In the genomic region with DNA sequence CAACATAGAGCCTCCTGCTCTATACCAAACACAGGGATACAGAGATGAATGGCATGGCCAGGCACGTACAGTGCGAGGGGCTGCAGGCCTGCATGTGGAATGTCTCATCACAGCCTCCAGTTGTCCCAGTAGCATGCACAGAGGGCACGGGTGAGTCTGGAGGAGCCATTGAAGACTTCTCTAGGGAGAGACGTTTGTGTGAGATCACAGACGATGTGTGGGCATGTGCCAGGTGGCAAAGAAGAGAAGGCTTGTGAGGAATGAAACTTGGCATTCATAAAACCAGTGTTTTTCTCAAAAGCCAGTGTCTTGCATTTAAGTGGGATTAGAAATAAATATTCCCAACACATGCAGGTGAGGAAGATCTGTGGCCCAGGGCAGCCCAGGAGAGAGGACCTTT, we compare ENCODE assay signal across 26 cellular contexts.
"Had no signal": no experiment of that assay in that cellular context is flagged by ENCODE, and none has a peak within 500 bp of the region (broad histone marks: within the 10 kb centered on the region; RNA-seq: fewer than 3 reads in every experiment).

No MANE protein-coding gene starts in this region.

- ATAC-seq: stimulated activated effector memory CD8-positive, alpha-beta T cell treated with anti-CD3 and anti-CD28 coated beads, Interleukin-12 subunit alpha, Interleukin-12 subunit beta, amount 100 ng/mL, for 72 hours; stimulated activated memory B cell treated with anti-CD40 and anti-IgM and Interleukin-4, amounts not matched to agents 10 μg/mL and 1 μg/mL and 100 μg/mL, for 72 hours; stimulated activated naive B cell treated with anti-CD40 and anti-IgM and Interleukin-4, amounts not matched to agents 10 μg/mL and 1 μg/mL and 100 μg/mL, for 72 hours; stimulated activated naive CD8-positive, alpha-beta T cell treated with anti-CD3 and anti-CD28 coated beads, Interleukin-15, amount 100 ng/mL, for 72 hours; stimulated activated naive CD8-positive, alpha-beta T cell treated with anti-CD3 and anti-CD28 coated beads, Interleukin-15, Interleukin-2, amounts not matched to agents 100 U/mL and 50 U/mL, for 24 hours; upper lobe of right lung had no signal

- H3K9me3 ChIP-seq: suprapubic skin, testis, thoracic aorta, thyroid gland, tibial artery, transverse colon, upper lobe of left lung, upper lobe of right lung, uterus, vagina had no signal

- DNase-seq: stimulated activated CD4-positive, alpha-beta T cell treated with anti-CD3 and anti-CD28 coated beads, Interleukin-2, amount 100 ng/mL, for 48 hours; stimulated activated CD4-positive, alpha-beta T cell treated with anti-CD3 and anti-CD28 coated beads, Interleukin-4, amount 100 ng/mL, for 1 hour; stimulated activated CD4-positive, alpha-beta T cell treated with anti-CD3 and anti-CD28 coated beads, Interleukin-4, amount 100 ng/mL, for 24 hours; stimulated activated CD4-positive, alpha-beta T cell treated with anti-CD3 and anti-CD28 coated beads, Interleukin-4, amount 100 ng/mL, for 4 hours; stimulated activated CD8-positive, alpha-beta memory T cell treated with anti-CD3 and anti-CD28 coated beads, Interleukin-4, amount 100 ng/mL, for 48 hours; stimulated activated naive B cell treated with anti-CD40 and anti-IgM and Interleukin-4, amounts not matched to agents 10 μg/mL and 1 μg/mL and 100 μg/mL, for 72 hours; stimulated activated naive CD4-positive, alpha-beta T cell; stimulated activated naive CD4-positive, alpha-beta T cell treated with Interleukin-2 at 50 U/mL for 16 hours; stimulated activated naive CD8-positive, alpha-beta T cell treated with anti-CD3 and anti-CD28 coated beads, Interleukin-15, amount 100 ng/mL, for 72 hours; stimulated activated naive CD8-positive, alpha-beta T cell treated with anti-CD3 and anti-CD28 coated beads, Interleukin-15, Interleukin-2, amounts not matched to agents 100 U/mL and 50 U/mL, for 24 hours; stomach; substantia nigra; testis; thyroid gland; tibial artery; transverse colon; upper lobe of left lung; upper lobe of right lung; uterus had no signal

- H3K27me3 ChIP-seq: stomach, suprapubic skin, testis, thyroid gland, tibial artery, tibial nerve, transverse colon, upper lobe of left lung, upper lobe of right lung, uterus, vagina had no signal

- FAIRE-seq: urothelium cell line had no signal

- H3K4me3 ChIP-seq: stomach, suprapubic skin, testis, thoracic aorta, thyroid gland, tibial artery, tibial nerve, transverse colon, upper lobe of left lung, upper lobe of right lung, uterus, vagina had no signal

- H3K4me1 ChIP-seq: stomach, suprapubic skin, testis, thyroid gland, tibial nerve, transverse colon, upper lobe of left lung, upper lobe of right lung, uterus, vagina had no signal

- H3K36me3 ChIP-seq: stomach, suprapubic skin, thoracic aorta, thyroid gland, tibial artery, transverse colon, upper lobe of left lung, upper lobe of right lung, uterus, vagina had no signal

- H3K27ac ChIP-seq: stomach, suprapubic skin, testis, thoracic aorta, thyroid gland, tibial artery, tibial nerve, transverse colon, upper lobe of left lung, upper lobe of right lung, uterus, vagina had no signal
